Comparison of ENCODE assay signal across 8 cellular contexts in genomic region chr10:19930936-19931859, GRCh38.
DNase-seq lines count a peak whose midpoint lies in the region; ATAC-seq lines count a peak whose summit lies in the region.

No MANE protein-coding gene starts in this region.

- ATAC-seq in GM18502 (IDR thresholded peaks at IDR 0.05; ENCODE audit: poor library complexity, unreplicated experiment): no peak
- ATAC-seq in HG02970 (IDR thresholded peaks at IDR 0.05; ENCODE audit: low FRiP score, unreplicated experiment): no peak
- no peak for ATAC-seq in HG03280 (IDR thresholded peaks at IDR 0.05; ENCODE audit: unreplicated experiment)

- peak overlapping the region; percentile 66 for H3K27ac ChIP-seq in epithelial cell of prostate

- DNase-seq in AG08396 (ENCODE audit: low spot score) (peak; percentile 34), NCI-H446 treated with DMSO at 0.1 percent for 48 hours (lab: John Stamatoyannopoulos, UW) (peak; percentile 80), epithelial cell of prostate (ENCODE audit: low read depth, low spot score) (peak; percentile 86), myocyte (ENCODE audit: low read depth) (peak; percentile 62), OCI-M1 (lab: John Stamatoyannopoulos, UW) (no peak)
